ENCODE assay signal across 8 cellular contexts in the genomic region with DNA sequence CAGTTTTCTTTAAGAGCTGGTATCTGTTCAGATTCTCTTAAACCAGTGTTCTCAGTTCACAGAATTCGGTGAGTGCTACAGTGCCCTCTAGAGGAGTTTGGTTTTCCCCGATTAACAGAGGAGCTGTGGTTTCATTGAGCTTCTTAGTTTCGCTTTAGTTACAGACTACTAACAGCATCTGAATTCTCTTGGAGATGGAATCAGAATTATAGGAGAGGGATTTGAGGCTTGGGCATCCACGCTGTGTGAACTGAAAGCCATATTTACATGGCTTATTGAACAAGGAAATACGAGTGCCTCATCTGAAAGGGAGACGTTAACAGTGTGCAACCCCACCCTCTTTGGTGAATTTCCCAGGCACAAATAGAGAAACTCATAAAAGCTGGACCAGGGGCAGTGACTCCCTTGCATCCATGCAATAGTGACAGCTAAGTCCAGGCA.
DNase-seq lines count a peak whose midpoint lies in the region; ATAC-seq and TF ChIP-seq lines count a peak whose summit lies in the region.

No MANE protein-coding gene starts in this region.

- no peak overlapping the region for H3K27ac Mint-ChIP-seq in activated T-helper 1 cell treated with anti-CD3 and anti-CD28 coated beads, Interleukin-12 subunit alpha, Interleukin-12 subunit beta, Interleukin-2, Interleukin-4 antibody, amounts not matched to agents 30 ng/mL and 10 ng/mL and 1 ng/mL, durations not matched to agents 14 hours and 24 hours and 36 hours
- H3K27ac Mint-ChIP-seq in glutamatergic neuron (ENCODE audit: unreplicated experiment) = peak overlapping the region; percentile 7

- DNase-seq in DMS114 treated with DMSO at 0.1 percent for 48 hours (lab: John Stamatoyannopoulos, UW; ENCODE audit: unreplicated experiment) (peak; percentile 83), NCI-H446 (lab: John Stamatoyannopoulos, UW) (peak; percentile 51 to 77), glutamatergic neuron (peak; percentile 22), occipital lobe (lab: John Stamatoyannopoulos, UW) (peak; percentile 50)
- no peak for DNase-seq in activated T-helper 1 cell treated with anti-CD3 and anti-CD28 coated beads, Interleukin-12 subunit alpha, Interleukin-12 subunit beta, Interleukin-2, Interleukin-4 antibody, amounts not matched to agents 30 ng/mL and 10 ng/mL and 1 ng/mL, durations not matched to agents 14 hours and 24 hours and 36 hours (ENCODE audit: low spot score)
- DNase-seq in stimulated activated CD4-positive, alpha-beta T cell treated with anti-CD3 and anti-CD28 coated beads, Interleukin-4, amount 100 ng/mL, for 24 hours = no peak

- peak; percentile 57 for TF ChIP-seq CTCF in glutamatergic neuron (IDR thresholded peaks at IDR 0.05; ENCODE audit: partially characterized antibody, unreplicated experiment)

- H3K36me3 Mint-ChIP-seq in activated T-helper 1 cell treated with anti-CD3 and anti-CD28 coated beads, Interleukin-12 subunit alpha, Interleukin-12 subunit beta, Interleukin-2, Interleukin-4 antibody, amounts not matched to agents 30 ng/mL and 10 ng/mL and 1 ng/mL, durations not matched to agents 14 hours and 24 hours and 36 hours (ENCODE audit: low read depth) = no peaks in the 10 kb centered on the region
- no peaks in the 10 kb centered on the region for H3K36me3 Mint-ChIP-seq in glutamatergic neuron (ENCODE audit: unreplicated experiment)

- intact Hi-C loops in activated T-helper 1 cell treated with anti-CD3 and anti-CD28 coated beads, Interleukin-12 subunit alpha, Interleukin-12 subunit beta, Interleukin-2, Interleukin-4 antibody, amounts not matched to agents 30 ng/mL and 10 ng/mL and 1 ng/mL, durations not matched to agents 14 hours and 24 hours and 36 hours (cut with micrococcal nuclease) = no loop called here

- ATAC-seq in GM19438 (IDR thresholded peaks at IDR 0.05; ENCODE audit: low read depth, unreplicated experiment) (peak; percentile 97), HG03457 (IDR thresholded peaks at IDR 0.05; ENCODE audit: unreplicated experiment) (peak; percentile 98)

- peaks cover 7% of the 10 kb centered on the region for H3K4me1 Mint-ChIP-seq in activated T-helper 1 cell treated with anti-CD3 and anti-CD28 coated beads, Interleukin-12 subunit alpha, Interleukin-12 subunit beta, Interleukin-2, Interleukin-4 antibody, amounts not matched to agents 30 ng/mL and 10 ng/mL and 1 ng/mL, durations not matched to agents 14 hours and 24 hours and 36 hours (ENCODE audit: low read depth)
- peaks cover 26% of the 10 kb centered on the region for H3K4me1 Mint-ChIP-seq in glutamatergic neuron (ENCODE audit: low read depth, unreplicated experiment)

- no peaks in the 10 kb centered on the region for H3K27me3 Mint-ChIP-seq in activated T-helper 1 cell treated with anti-CD3 and anti-CD28 coated beads, Interleukin-12 subunit alpha, Interleukin-12 subunit beta, Interleukin-2, Interleukin-4 antibody, amounts not matched to agents 30 ng/mL and 10 ng/mL and 1 ng/mL, durations not matched to agents 14 hours and 24 hours and 36 hours (ENCODE audit: insufficient read depth)
- H3K27me3 Mint-ChIP-seq in glutamatergic neuron (ENCODE audit: unreplicated experiment) = no peaks in the 10 kb centered on the region

- peak overlapping the region; percentile 73 for H3K4me3 Mint-ChIP-seq in activated T-helper 1 cell treated with anti-CD3 and anti-CD28 coated beads, Interleukin-12 subunit alpha, Interleukin-12 subunit beta, Interleukin-2, Interleukin-4 antibody, amounts not matched to agents 30 ng/mL and 10 ng/mL and 1 ng/mL, durations not matched to agents 14 hours and 24 hours and 36 hours
- peak overlapping the region; percentile 35 for H3K4me3 Mint-ChIP-seq in glutamatergic neuron (ENCODE audit: unreplicated experiment)

- H3K9me3 Mint-ChIP-seq in activated T-helper 1 cell treated with anti-CD3 and anti-CD28 coated beads, Interleukin-12 subunit alpha, Interleukin-12 subunit beta, Interleukin-2, Interleukin-4 antibody, amounts not matched to agents 30 ng/mL and 10 ng/mL and 1 ng/mL, durations not matched to agents 14 hours and 24 hours and 36 hours = no peaks in the 10 kb centered on the region
- no peaks in the 10 kb centered on the region for H3K9me3 Mint-ChIP-seq in glutamatergic neuron (ENCODE audit: unreplicated experiment)

Comparison
In these comparisons a context has a peak if more than half of its experiments do, and no peak if none do; other contexts are left out.
1. DNase-seq: peak in DMS114 treated with DMSO at 0.1 percent for 48 hours (single experiment), NCI-H446 (2 of 2), glutamatergic neuron (single experiment) and occipital lobe (single experiment); none in activated T-helper 1 cell treated with anti-CD3 and anti-CD28 coated beads, Interleukin-12 subunit alpha, Interleukin-12 subunit beta, Interleukin-2, Interleukin-4 antibody, amounts not matched to agents 30 ng/mL and 10 ng/mL and 1 ng/mL, durations not matched to agents 14 hours and 24 hours and 36 hours (single experiment) and stimulated activated CD4-positive, alpha-beta T cell treated with anti-CD3 and anti-CD28 coated beads, Interleukin-4, amount 100 ng/mL, for 24 hours (single experiment).